Comparison of ENCODE assay signal across 1 cellular context in genomic region chr3:107669669-107670068, GRCh38.
TF ChIP-seq lines count a peak whose summit lies in the region.

No MANE protein-coding gene starts in this region.

TF ChIP-seq in SK-N-SH, 30 proteins besides CTCF, POLR2A, EP300 and RAD21 (continued from another document):
- TF ChIP-seq, protein P1, sequence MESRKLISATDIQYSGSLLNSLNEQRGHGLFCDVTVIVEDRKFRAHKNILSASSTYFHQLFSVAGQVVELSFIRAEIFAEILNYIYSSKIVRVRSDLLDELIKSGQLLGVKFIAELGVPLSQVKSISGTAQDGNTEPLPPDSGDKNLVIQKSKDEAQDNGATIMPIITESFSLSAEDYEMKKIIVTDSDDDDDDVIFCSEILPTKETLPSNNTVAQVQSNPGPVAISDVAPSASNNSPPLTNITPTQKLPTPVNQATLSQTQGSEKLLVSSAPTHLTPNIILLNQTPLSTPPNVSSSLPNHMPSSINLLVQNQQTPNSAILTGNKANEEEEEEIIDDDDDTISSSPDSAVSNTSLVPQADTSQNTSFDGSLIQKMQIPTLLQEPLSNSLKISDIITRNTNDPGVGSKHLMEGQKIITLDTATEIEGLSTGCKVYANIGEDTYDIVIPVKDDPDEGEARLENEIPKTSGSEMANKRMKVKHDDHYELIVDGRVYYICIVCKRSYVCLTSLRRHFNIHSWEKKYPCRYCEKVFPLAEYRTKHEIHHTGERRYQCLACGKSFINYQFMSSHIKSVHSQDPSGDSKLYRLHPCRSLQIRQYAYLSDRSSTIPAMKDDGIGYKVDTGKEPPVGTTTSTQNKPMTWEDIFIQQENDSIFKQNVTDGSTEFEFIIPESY (IDR thresholded peaks at IDR 0.05; ENCODE audit: borderline replicate concordance, low read depth): no peak
